In the genomic region with DNA sequence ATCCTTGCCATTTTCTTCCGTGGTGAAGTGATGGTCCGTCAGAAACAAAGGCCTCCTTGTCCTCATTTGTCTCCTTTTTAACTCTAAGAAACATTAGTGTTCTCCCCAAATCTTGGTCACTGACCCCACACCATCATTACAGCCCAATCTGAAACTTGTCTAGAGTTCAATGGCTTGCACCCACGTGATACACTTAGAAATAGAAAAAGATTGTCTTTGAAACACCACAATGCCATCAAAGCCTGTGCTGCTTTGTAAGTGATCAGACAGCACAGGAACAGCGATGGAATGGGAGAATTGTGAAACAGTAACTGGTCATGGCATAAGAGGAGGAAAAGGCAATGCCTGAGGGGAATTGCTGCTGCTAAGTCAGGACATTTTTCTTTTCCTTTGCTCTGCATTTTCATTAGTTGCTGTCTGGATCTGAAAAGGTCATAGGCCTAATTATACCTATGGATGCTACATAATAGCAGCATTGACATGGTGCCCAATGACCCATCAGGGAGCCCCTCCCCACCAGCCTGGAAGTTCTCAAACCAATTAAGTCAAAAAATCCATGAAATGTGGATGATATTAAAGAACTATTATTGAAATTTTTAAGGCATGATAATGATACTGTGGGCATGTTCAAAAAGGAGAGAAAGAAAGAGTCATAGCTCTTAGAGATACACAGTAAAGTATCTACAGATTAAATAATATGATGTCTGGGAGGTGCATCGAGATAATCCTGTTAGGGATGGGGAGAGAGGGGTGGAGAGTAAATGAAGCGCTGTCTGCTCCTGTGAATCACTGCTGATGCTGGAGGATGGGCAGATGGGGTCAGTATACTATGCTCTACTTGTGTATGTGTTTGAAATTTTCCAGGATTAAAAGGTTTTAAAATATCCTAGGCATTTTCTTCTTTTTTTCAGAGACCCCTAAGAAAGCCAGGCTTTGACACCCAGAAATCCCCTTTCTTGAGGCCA, we compare ENCODE assay signal across 21 cellular contexts.
DNase-seq lines count a peak whose midpoint lies in the region; ATAC-seq and TF ChIP-seq lines count a peak whose summit lies in the region.
"Had no signal": no experiment of that assay in that cellular context is flagged by ENCODE, and none has a peak within 500 bp of the region (broad histone marks: within the 10 kb centered on the region; RNA-seq: fewer than 3 reads in every experiment).

No MANE protein-coding gene starts in this region.

- H3K27ac Mint-ChIP-seq in osteocyte (ENCODE audit: unreplicated experiment), result peak overlapping the region; percentile 42
- H3K27ac Mint-ChIP-seq: activated naive CD4-positive, alpha-beta T cell treated with anti-CD3 and anti-CD28 coated beads, Interleukin-2, amount 10 ng/mL, durations not matched to agents 7 days and 5 days; CD4-positive, alpha-beta T cell; natural killer cell had no signal

- H2AFZ ChIP-seq in PC-9, result no peak overlapping the region

- no peaks in the 10 kb centered on the region for H3K9me2 ChIP-seq in PC-9 (ENCODE audit: insufficient read depth)

- intact Hi-C loops in PC-9 (cut with micrococcal nuclease; ENCODE audit: unreplicated experiment), result no loop called here
- intact Hi-C loops in posterior vena cava (cut with DNase I), result no loop called here

- H3K9me3 Mint-ChIP-seq in osteocyte (ENCODE audit: unreplicated experiment), result no peaks in the 10 kb centered on the region
- H3K9me3 Mint-ChIP-seq: activated naive CD4-positive, alpha-beta T cell treated with anti-CD3 and anti-CD28 coated beads, Interleukin-2, amount 10 ng/mL, durations not matched to agents 7 days and 5 days; central memory CD8-positive, alpha-beta T cell; natural killer cell had no signal

- peaks cover 17% of the 10 kb centered on the region for H3K4me1 ChIP-seq in PC-9 (replicated peaks; ENCODE audit: insufficient read depth)
- H3K4me1 ChIP-seq: Peyer's patch, thyroid gland had no signal

- H3K27me3 ChIP-seq in PC-9 (ENCODE audit: insufficient read depth, low read depth), result no peaks in the 10 kb centered on the region
- H3K27me3 ChIP-seq: Peyer's patch, thyroid gland had no signal

- no peak overlapping the region for H3K4me3 ChIP-seq in PC-9
- H3K4me3 ChIP-seq in epithelial cell of esophagus (ENCODE audit: low read length), result no peak overlapping the region
- H3K4me3 ChIP-seq: Peyer's patch, thyroid gland had no signal

- in situ Hi-C loops in ACHN (cut with HindIII; ENCODE audit: low pct_ligation_motif_present, low pct_unique_long_range_greater_than_20kb, low sequenced_read_pairs), result no loop called here

- peak overlapping the region; percentile 24; the same call in 1 of the 2 replicates for H3K27ac ChIP-seq in PC-9
- H3K27ac ChIP-seq: Peyer's patch, thyroid gland had no signal

- no peaks in the 10 kb centered on the region for H3K9me3 ChIP-seq in PC-9 (ENCODE audit: insufficient read depth, low read depth)
- H3K9me3 ChIP-seq: Peyer's patch, thyroid gland had no signal

- peak; percentile 43 for DNase-seq in GM04504 (ENCODE audit: low read depth)
- DNase-seq in PC-9, result peak in 1 of 2 experiments; percentile 75
- peak; percentile 92 for DNase-seq in epithelial cell of esophagus (ENCODE audit: low read depth)
- DNase-seq in osteocyte (ENCODE audit: extremely low spot score, unreplicated experiment), result no peak
- DNase-seq in ACHN, result no peak
- no peak for DNase-seq in posterior vena cava (ENCODE audit: low spot score)
- DNase-seq: activated CD4-positive, CD25-positive, alpha-beta regulatory T cell treated with anti-CD3 and anti-CD28 coated beads, Interleukin-2, amount 50 U/mL, for 72 hours; activated CD8-positive, alpha-beta memory T cell treated with anti-CD3 and anti-CD28 coated beads, Interleukin-2, amount 50 U/mL, for 4 hours; activated naive CD4-positive, alpha-beta T cell treated with anti-CD3 and anti-CD28 coated beads, Interleukin-2, amount 10 ng/mL, durations not matched to agents 7 days and 5 days; CD4-positive, alpha-beta T cell; left ventricle myocardium superior; natural killer cell; NCI-H510A treated with DMSO at 0.1 percent for 48 hours; Peyer's patch; stimulated activated CD4-positive, alpha-beta T cell treated with anti-CD3 and anti-CD28 coated beads, Interleukin-2, amount 100 ng/mL, for 24 hours; stimulated activated CD8-positive, alpha-beta memory T cell treated with anti-CD3 and anti-CD28 coated beads, Interleukin-4, amount 100 ng/mL, for 48 hours; thyroid gland had no signal

- no peaks in the 10 kb centered on the region for H3K36me3 Mint-ChIP-seq in osteocyte (ENCODE audit: unreplicated experiment)
- H3K36me3 Mint-ChIP-seq: activated naive CD4-positive, alpha-beta T cell treated with anti-CD3 and anti-CD28 coated beads, Interleukin-2, amount 10 ng/mL, durations not matched to agents 7 days and 5 days; IgD-negative memory B cell; natural killer cell had no signal

- POLR2A ChIA-PET in PC-9 (lab: Charles Lee; ENCODE audit: unreplicated experiment), result no interaction called here

- H3K27me3 Mint-ChIP-seq in osteocyte (ENCODE audit: unreplicated experiment), result no peaks in the 10 kb centered on the region
- H3K27me3 Mint-ChIP-seq: CD4-positive, alpha-beta T cell; central memory CD8-positive, alpha-beta T cell had no signal

- no peak for ATAC-seq in HG02623 (IDR thresholded peaks at IDR 0.05; ENCODE audit: unreplicated experiment)
- no peak for ATAC-seq in GM18907 (IDR thresholded peaks at IDR 0.05; ENCODE audit: unreplicated experiment)
- ATAC-seq: left ventricle myocardium superior, natural killer cell had no signal

- TF ChIP-seq CTCF in PC-9 (conservative IDR thresholded peaks at IDR 0.05) (no peak), epithelial cell of esophagus (IDR thresholded peaks at IDR 0.05; ENCODE audit: insufficient read depth, low read depth, low read length, missing control alignments) (no peak), osteocyte (IDR thresholded peaks at IDR 0.05) (no peak)

- H3K4me1 Mint-ChIP-seq in osteocyte (ENCODE audit: unreplicated experiment), result peaks cover 28% of the 10 kb centered on the region
- H3K4me1 Mint-ChIP-seq: activated naive CD4-positive, alpha-beta T cell treated with anti-CD3 and anti-CD28 coated beads, Interleukin-2, amount 10 ng/mL, durations not matched to agents 7 days and 5 days; central memory CD8-positive, alpha-beta T cell; natural killer cell had no signal

- no peaks in the 10 kb centered on the region for H4K20me1 ChIP-seq in PC-9 (ENCODE audit: insufficient read depth)

- BruUV-seq in PC-9 (replicated peaks; lab: Mats Ljungman, UMichigan), result no TSS peak

- H3K79me2 ChIP-seq in PC-9 (ENCODE audit: low read depth), result no peaks in the 10 kb centered on the region

- H3F3A ChIP-seq in PC-9 (ENCODE audit: insufficient read depth, low read depth), result 0 out of 2 replicates have a peak, but pooled peaks cover 3% of the 10 kb centered on the region

- CTCF ChIA-PET in PC-9 (lab: Charles Lee), result no interaction called here

- H3K36me3 ChIP-seq in PC-9 (ENCODE audit: low read depth), result no peaks in the 10 kb centered on the region
- H3K36me3 ChIP-seq: Peyer's patch, thyroid gland had no signal

- H3K4me3 Mint-ChIP-seq in osteocyte (ENCODE audit: unreplicated experiment), result no peak overlapping the region
- H3K4me3 Mint-ChIP-seq: activated naive CD4-positive, alpha-beta T cell treated with anti-CD3 and anti-CD28 coated beads, Interleukin-2, amount 10 ng/mL, durations not matched to agents 7 days and 5 days; CD4-positive, alpha-beta T cell; central memory CD8-positive, alpha-beta T cell; IgD-negative memory B cell; natural killer cell had no signal

- peak overlapping the region; percentile 32 for H3K4me2 ChIP-seq in PC-9

Comparison
In these comparisons a context has a peak if more than half of its experiments do, and no peak if none do; other contexts are left out.
1. DNase-seq: peak in GM04504 (single experiment) and epithelial cell of esophagus (single experiment); none in osteocyte (single experiment), ACHN (single experiment) and posterior vena cava (single experiment).